ENCODE assay signal across 8 cellular contexts in the genomic region with DNA sequence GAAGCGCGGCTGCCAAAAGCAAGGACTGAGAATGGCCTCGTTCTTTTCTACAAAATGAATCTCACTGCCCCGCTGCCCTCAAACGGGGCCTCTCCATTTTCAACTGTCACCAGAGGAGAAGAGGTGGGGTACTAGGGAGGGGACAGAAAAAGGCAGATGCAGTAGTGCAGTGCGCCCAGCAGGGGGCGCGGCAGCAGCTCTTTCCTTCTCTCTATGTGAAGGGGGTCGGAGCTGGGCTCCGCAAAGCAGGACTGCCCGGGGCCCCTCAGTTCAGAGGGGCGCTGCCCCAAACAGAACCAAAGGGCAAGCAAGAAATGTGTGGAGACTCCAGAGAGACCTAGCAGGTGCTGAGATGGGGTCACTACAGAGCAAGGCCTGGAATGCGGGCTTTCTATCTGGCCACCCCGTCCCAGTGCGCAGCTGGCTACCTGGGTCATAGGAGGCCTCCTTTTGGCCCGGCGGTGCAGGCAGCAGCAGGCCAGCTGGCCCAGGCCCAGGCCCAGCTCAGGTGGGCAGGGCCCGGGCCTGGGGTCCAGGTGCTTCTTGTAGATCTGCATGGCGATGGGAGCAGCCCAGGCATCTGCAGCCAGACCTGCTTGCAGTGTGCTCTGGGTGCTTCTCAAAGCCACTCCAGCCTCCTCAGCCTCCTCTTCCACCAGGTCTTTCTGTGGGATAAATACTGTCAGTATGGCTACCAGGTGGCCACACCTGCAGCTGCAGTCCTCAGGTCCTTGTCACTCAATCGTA. TPM values are rescaled to one million over a fixed set of nuclear protein-coding genes. Genes with fewer than 3 reads are reported as not detected.
DNase-seq lines count a peak whose midpoint lies in the region; ATAC-seq and TF ChIP-seq lines count a peak whose summit lies in the region.

No MANE protein-coding gene starts in this region.

- ATAC-seq in GM19463 (IDR thresholded peaks at IDR 0.05; ENCODE audit: unreplicated experiment) (peak; percentile 77), GM18517 (IDR thresholded peaks at IDR 0.05; ENCODE audit: unreplicated experiment) (no peak)

- no peak overlapping the region for H3K27ac ChIP-seq in C4-2B
- H3K27ac ChIP-seq in angular gyrus (ENCODE audit: low read depth, low read length), result peak overlapping the region; percentile 74

- TF ChIP-seq CTCF in C4-2B (conservative IDR thresholded peaks at IDR 0.05), result peak; percentile 85

- DNase-seq in RPMI7951 (ENCODE audit: low read depth) (peak; percentile 16), hepatic stellate cell (ENCODE audit: low spot score) (peak; percentile 76), NCI-H526 treated with DMSO at 0.1 percent for 48 hours (lab: John Stamatoyannopoulos, UW) (no peak)
- peak; percentile 24 to 35 for DNase-seq in stimulated activated CD4-positive, alpha-beta T cell treated with anti-CD3 and anti-CD28 coated beads, Interleukin-4, amount 100 ng/mL, for 4 hours

RNA-seq across cellular contexts. Expression of a gene that starts 5.9 kb away (rescaled TPM):
- 38.1 and 44.2 TPM in 2 replicates for total RNA-seq in RPMI7951 (2014; rRNA removed; shearing (Covaris generic))

RNA-seq across cellular contexts. Expression of a gene that starts 41.2 kb away (rescaled TPM):
- 5.8 and 6.6 TPM in 2 replicates for total RNA-seq in RPMI7951 (2014; rRNA removed; shearing (Covaris generic))

RNA-seq across cellular contexts. Expression of a gene that starts 42.2 kb away (rescaled TPM):
- total RNA-seq in RPMI7951 (2014; rRNA removed; shearing (Covaris generic)), result 21.6 and 23.6 TPM in 2 replicates
